ENCODE assay signal across 8 cellular contexts in genomic region chr14:24172261-24172860, GRCh38. TPM values are rescaled to one million over a fixed set of nuclear protein-coding genes. Genes with fewer than 3 reads are reported as not detected.
DNase-seq lines count a peak whose midpoint lies in the region; ATAC-seq and TF ChIP-seq lines count a peak whose summit lies in the region.

No MANE protein-coding gene starts in this region.

- H3K9ac ChIP-seq in rectal smooth muscle tissue (ENCODE audit: low read length) = no peak overlapping the region

- peak overlapping the region; percentile 88 for H3K27ac Mint-ChIP-seq in glutamatergic neuron (ENCODE audit: unreplicated experiment)

- peaks cover 3% of the 10 kb centered on the region for H3K9me3 Mint-ChIP-seq in glutamatergic neuron (ENCODE audit: unreplicated experiment)

- peaks cover 3% of the 10 kb centered on the region for H3K27me3 Mint-ChIP-seq in glutamatergic neuron (ENCODE audit: unreplicated experiment)

- no peaks in the 10 kb centered on the region for H3K36me3 Mint-ChIP-seq in glutamatergic neuron (ENCODE audit: unreplicated experiment)

- peak overlapping the region; percentile 94 for H3K4me3 Mint-ChIP-seq in glutamatergic neuron (ENCODE audit: unreplicated experiment)

- DNase-seq in GM06990 (ENCODE audit: extremely low read depth, insufficient read length) (no peak), NCI-H69 (lab: John Stamatoyannopoulos, UW) (peak; percentile 76), glutamatergic neuron (peak; percentile 36), left lobe of liver (ENCODE audit: low spot score) (no peak), cerebellar nuclear complex (lab: John Stamatoyannopoulos, UW) (no peak), HEK293T (ENCODE audit: extremely low spot score) (no peak)

- ATAC-seq in left lobe of liver (no peak), GM21825 (IDR thresholded peaks at IDR 0.05; ENCODE audit: unreplicated experiment) (no peak)

- peaks cover 4% of the 10 kb centered on the region for H3K4me1 Mint-ChIP-seq in glutamatergic neuron (ENCODE audit: low read depth, unreplicated experiment)

- POLR2A ChIA-PET in HEK293T (lab: Yijun Ruan, JAX) = no interaction called here

- peak overlapping the region; percentile 0 for H3K27ac ChIP-seq in rectal smooth muscle tissue (ENCODE audit: low read depth, low read length)

- peaks cover 5% of the 10 kb centered on the region for H3K4me1 ChIP-seq in rectal smooth muscle tissue (ENCODE audit: control insufficient read depth, insufficient read depth, low read length)

- H3K27me3 ChIP-seq in GM06990 (replicated peaks; ENCODE audit: control insufficient read depth, insufficient read depth, low read length) (no peaks in the 10 kb centered on the region), rectal smooth muscle tissue (ENCODE audit: control insufficient read depth, insufficient read depth, low read length) (no peaks in the 10 kb centered on the region)

- H3K36me3 ChIP-seq in GM06990 (ENCODE audit: control insufficient read depth, insufficient read depth, low read length) = peaks cover 24% of the 10 kb centered on the region
- H3K36me3 ChIP-seq in rectal smooth muscle tissue (ENCODE audit: control insufficient read depth, insufficient read depth, low read length) = peaks cover 12% of the 10 kb centered on the region

- no peak for TF ChIP-seq CTCF in GM06990 (IDR thresholded peaks at IDR 0.05; ENCODE audit: insufficient read depth, low read length, poor library complexity, severe bottlenecking)
- no peak for TF ChIP-seq CTCF in glutamatergic neuron (IDR thresholded peaks at IDR 0.05; ENCODE audit: partially characterized antibody, unreplicated experiment)

- CTCF ChIA-PET in HEK293T (lab: Yijun Ruan, JAX) = interaction anchor here (0.6 to 1.5 kb wide), 2 partner anchors 11 to 28 kb away, joined by 3 to 4 read pairs; partner anchors contain the start of gene IRF9

- H3K4me3 ChIP-seq in GM06990 (replicated peaks; ENCODE audit: low read depth, low read length) (peak overlapping the region; percentile 68), rectal smooth muscle tissue (ENCODE audit: low read length) (peak overlapping the region; percentile 31)

TF ChIP-seq in HEK293T, 16 proteins besides CTCF, POLR2A, EP300 and RAD21:
- no peak for TF ChIP-seq ZNF384 (IDR thresholded peaks at IDR 0.05)
- no peak for TF ChIP-seq HDGF (IDR thresholded peaks at IDR 0.05; ENCODE audit: borderline replicate concordance)
TF ChIP-seq in HEK293T: peak in this region for 0.

RNA-seq across cellular contexts. Expression of gene REC8, which starts 0.5 kb away (rescaled TPM):
- total RNA-seq in glutamatergic neuron (ENCODE audit: unreplicated experiment) (136 TPM), left lobe of liver (2.6 TPM)

RNA-seq across cellular contexts. Expression of gene IRF9, which starts 11.3 kb away (rescaled TPM):
- 31.0 TPM for total RNA-seq in glutamatergic neuron (ENCODE audit: unreplicated experiment)
- 25.1 TPM for total RNA-seq in left lobe of liver

RNA-seq across cellular contexts. Expression of gene IPO4, which starts 16.3 kb away (rescaled TPM):
- total RNA-seq in glutamatergic neuron (ENCODE audit: unreplicated experiment) = 25.5 TPM
- 20.2 TPM for total RNA-seq in left lobe of liver

RNA-seq across cellular contexts. Expression of gene TM9SF1, which starts 22.9 kb away (rescaled TPM):
- total RNA-seq in glutamatergic neuron (ENCODE audit: unreplicated experiment) (35.0 TPM), left lobe of liver (47.1 TPM)

RNA-seq across cellular contexts. Expression of gene RNF31, which starts 25.1 kb away (rescaled TPM):
- total RNA-seq in glutamatergic neuron (ENCODE audit: unreplicated experiment) (88.2 TPM), left lobe of liver (28.6 TPM)

Comparison
In these comparisons a context has a peak if more than half of its experiments do, and no peak if none do; other contexts are left out.
1. DNase-seq: peak in NCI-H69 (single experiment) and glutamatergic neuron (single experiment); none in GM06990 (single experiment), left lobe of liver (single experiment), cerebellar nuclear complex (0 of 2) and HEK293T (single experiment).
2. RNA of gene REC8, which starts 0.5 kb away (total RNA-seq): 136 TPM in glutamatergic neuron (single experiment); 2.6 TPM in left lobe of liver (single experiment); every median in the first group is over 10 times any median in the second.